Comparison of ENCODE assay signal across 8 cellular contexts in genomic region chr6:36195471-36196048, GRCh38. TPM values are rescaled to one million over a fixed set of nuclear protein-coding genes. Genes with fewer than 3 reads are reported as not detected.
DNase-seq lines count a peak whose midpoint lies in the region; ATAC-seq and TF ChIP-seq lines count a peak whose summit lies in the region.

No MANE protein-coding gene starts in this region.

- no peak for ATAC-seq in activated CD8-positive, alpha-beta memory T cell treated with anti-CD3 and anti-CD28 coated beads, Interleukin-2, amount 10 ng/mL, durations not matched to agents 7 days and 5 days
- ATAC-seq in activated CD8-positive, alpha-beta T cell treated with anti-CD3 and anti-CD28 coated beads for 36 hours, result no peak
- no peak for ATAC-seq in foreskin keratinocyte

- no peak for DNase-seq in activated CD8-positive, alpha-beta memory T cell treated with anti-CD3 and anti-CD28 coated beads, Interleukin-2, amount 10 ng/mL, durations not matched to agents 7 days and 5 days
- no peak for DNase-seq in activated CD8-positive, alpha-beta memory T cell treated with anti-CD3 and anti-CD28 coated beads, Interleukin-2, amount 50 U/mL, for 48 hours
- no peak for DNase-seq in activated CD8-positive, alpha-beta T cell treated with anti-CD3 and anti-CD28 coated beads for 36 hours
- no peak for DNase-seq in substantia nigra (lab: John Stamatoyannopoulos, UW)
- no peak for DNase-seq in foreskin keratinocyte
- DNase-seq in DMS153 treated with DMSO at 0.1 percent for 48 hours (lab: John Stamatoyannopoulos, UW; ENCODE audit: unreplicated experiment), result no peak
- no peak for DNase-seq in SK-N-DZ (ENCODE audit: low spot score)

- H3K27ac Mint-ChIP-seq in activated CD8-positive, alpha-beta memory T cell treated with anti-CD3 and anti-CD28 coated beads, Interleukin-2, amount 10 ng/mL, durations not matched to agents 7 days and 5 days, result peak overlapping the region; percentile 69
- peak overlapping the region; percentile 57 for H3K27ac Mint-ChIP-seq in activated CD8-positive, alpha-beta T cell treated with anti-CD3 and anti-CD28 coated beads for 36 hours

- H3K27ac ChIP-seq in iPS-18a (ENCODE audit: low read length), result no peak overlapping the region
- H3K27ac ChIP-seq in substantia nigra (ENCODE audit: low read depth, low read length, poor library complexity, severe bottlenecking), result peak overlapping the region; percentile 92
- no peak overlapping the region for H3K27ac ChIP-seq in foreskin keratinocyte

- H3K4me1 ChIP-seq in iPS-18a (ENCODE audit: control insufficient read depth, low read depth, low read length) (peaks cover 5% of the 10 kb centered on the region), foreskin keratinocyte (peaks cover 10% of the 10 kb centered on the region)

- peak overlapping the region; percentile 85 for H3K4me3 ChIP-seq in iPS-18a (ENCODE audit: low read length)

- no peak for TF ChIP-seq CTCF in activated CD8-positive, alpha-beta T cell treated with anti-CD3 and anti-CD28 coated beads for 36 hours (IDR thresholded peaks at IDR 0.05)
- TF ChIP-seq CTCF in foreskin keratinocyte (conservative IDR thresholded peaks at IDR 0.05), result no peak

- H3K9me3 Mint-ChIP-seq in activated CD8-positive, alpha-beta memory T cell treated with anti-CD3 and anti-CD28 coated beads, Interleukin-2, amount 10 ng/mL, durations not matched to agents 7 days and 5 days (ENCODE audit: low read depth), result no peaks in the 10 kb centered on the region
- H3K9me3 Mint-ChIP-seq in activated CD8-positive, alpha-beta T cell treated with anti-CD3 and anti-CD28 coated beads for 36 hours, result peaks cover 3% of the 10 kb centered on the region

- peaks cover 4% of the 10 kb centered on the region for H3K27me3 Mint-ChIP-seq in activated CD8-positive, alpha-beta memory T cell treated with anti-CD3 and anti-CD28 coated beads, Interleukin-2, amount 10 ng/mL, durations not matched to agents 7 days and 5 days
- H3K27me3 Mint-ChIP-seq in activated CD8-positive, alpha-beta T cell treated with anti-CD3 and anti-CD28 coated beads for 36 hours, result no peaks in the 10 kb centered on the region

- CTCF ChIA-PET in activated CD8-positive, alpha-beta memory T cell treated with anti-CD3 and anti-CD28 coated beads, Interleukin-2, amount 10 ng/mL, durations not matched to agents 7 days and 5 days (lab: Charles Lee), result interaction anchor here (0.7 to 1.4 kb wide), 12 partner anchors 9 to 168 kb away, joined by 3 to 8 read pairs (median 3); partner anchors contain the start of gene MAPK14
- CTCF ChIA-PET in activated CD8-positive, alpha-beta T cell treated with anti-CD3 and anti-CD28 coated beads for 36 hours (lab: Charles Lee), result interaction anchor here (0.6 to 2.1 kb wide), 20 partner anchors 10 to 168 kb away, joined by 3 to 10 read pairs (median 6); partner anchors contain the start of gene MAPK14

- H3K36me3 Mint-ChIP-seq in activated CD8-positive, alpha-beta memory T cell treated with anti-CD3 and anti-CD28 coated beads, Interleukin-2, amount 10 ng/mL, durations not matched to agents 7 days and 5 days, result peaks cover 11% of the 10 kb centered on the region
- H3K36me3 Mint-ChIP-seq in activated CD8-positive, alpha-beta T cell treated with anti-CD3 and anti-CD28 coated beads for 36 hours (ENCODE audit: low read depth), result peaks cover 13% of the 10 kb centered on the region

- intact Hi-C loops in activated CD8-positive, alpha-beta T cell treated with anti-CD3 and anti-CD28 coated beads for 36 hours (cut with micrococcal nuclease), result loop anchor here (2.0 to 5.0 kb wide), 3 partner anchors 65 to 168 kb away; partner anchors contain the start of genes MAPK13 and MAPK14

- H3K4me3 Mint-ChIP-seq in activated CD8-positive, alpha-beta memory T cell treated with anti-CD3 and anti-CD28 coated beads, Interleukin-2, amount 10 ng/mL, durations not matched to agents 7 days and 5 days, result peak overlapping the region; percentile 72
- H3K4me3 Mint-ChIP-seq in activated CD8-positive, alpha-beta T cell treated with anti-CD3 and anti-CD28 coated beads for 36 hours, result peak overlapping the region; percentile 72

- peaks cover 10% of the 10 kb centered on the region for H3K36me3 ChIP-seq in iPS-18a (ENCODE audit: control insufficient read depth, low read depth, low read length)

- H3K27me3 ChIP-seq in iPS-18a (ENCODE audit: control insufficient read depth, insufficient read depth, low read length) (no peaks in the 10 kb centered on the region), foreskin keratinocyte (peaks cover 3% of the 10 kb centered on the region)

- no peaks in the 10 kb centered on the region for H3K9me3 ChIP-seq in iPS-18a (ENCODE audit: control insufficient read depth, low read depth, low read length)

- POLR2A ChIA-PET in activated CD8-positive, alpha-beta T cell treated with anti-CD3 and anti-CD28 coated beads for 36 hours (lab: Charles Lee), result interaction anchor here (0.9 to 1.8 kb wide), 8 partner anchors 11 to 168 kb away, joined by 3 to 7 read pairs (median 4); partner anchors contain the start of gene MAPK14

- peak overlapping the region; percentile 89 for H3K9ac ChIP-seq in iPS-18a (ENCODE audit: low read length)

- peaks cover 22% of the 10 kb centered on the region for H3K4me1 Mint-ChIP-seq in activated CD8-positive, alpha-beta memory T cell treated with anti-CD3 and anti-CD28 coated beads, Interleukin-2, amount 10 ng/mL, durations not matched to agents 7 days and 5 days
- peaks cover 43% of the 10 kb centered on the region for H3K4me1 Mint-ChIP-seq in activated CD8-positive, alpha-beta T cell treated with anti-CD3 and anti-CD28 coated beads for 36 hours (ENCODE audit: low read depth)

RNA-seq across cellular contexts. Expression of gene BRPF3, which starts 1.0 kb away (rescaled TPM):
- total RNA-seq in activated CD8-positive, alpha-beta memory T cell treated with anti-CD3 and anti-CD28 coated beads, Interleukin-2, amount 10 ng/mL, durations not matched to agents 7 days and 5 days, result 10 to 100 TPM; 13.4 to 14.8 TPM
- total RNA-seq in activated CD8-positive, alpha-beta T cell treated with anti-CD3 and anti-CD28 coated beads for 36 hours, result 10 to 100 TPM; 15.1 to 20.9 TPM
- total RNA-seq in foreskin keratinocyte, result 6.9 and 7.3 TPM in 2 replicates
- 4.1 and 4.2 TPM in 2 replicates for polyA plus RNA-seq in foreskin keratinocyte
- 10.7 and 13.1 TPM in 2 replicates for polyA plus RNA-seq in SK-N-DZ (2014; cell fraction: cytosol; rRNA removed)
- 7.7 and 13.7 TPM in 2 replicates for polyA plus RNA-seq in SK-N-DZ (2014; cell fraction: nucleus; rRNA removed)
